In the genomic region with DNA sequence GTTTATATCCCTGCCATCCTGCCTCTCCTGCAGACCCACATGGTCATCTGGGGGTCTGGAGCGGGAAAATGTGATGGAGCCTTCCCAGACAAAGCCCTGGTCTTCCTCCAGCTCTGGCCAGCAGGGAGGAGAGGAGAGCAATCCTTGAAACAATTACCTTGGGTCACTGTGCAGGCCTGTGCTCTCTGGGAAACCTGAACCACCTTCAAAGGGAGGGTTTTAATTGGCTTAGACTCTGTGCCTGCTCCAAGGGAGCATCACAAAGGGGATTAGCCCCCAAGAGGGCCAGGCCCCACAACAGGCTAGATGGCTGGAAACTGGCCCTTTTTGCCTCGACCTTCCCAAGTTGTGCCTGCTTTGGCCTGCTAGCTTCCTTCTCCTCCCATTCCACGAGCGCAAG, we compare ENCODE assay signal across 34 cellular contexts.
DNase-seq lines count a peak whose midpoint lies in the region; ATAC-seq and TF ChIP-seq lines count a peak whose summit lies in the region.
"Had no signal": no experiment of that assay in that cellular context is flagged by ENCODE, and none has a peak within 500 bp of the region (broad histone marks: within the 10 kb centered on the region; RNA-seq: fewer than 3 reads in every experiment).

No MANE protein-coding gene starts in this region.

- H3K27ac Mint-ChIP-seq in WTC11 (no peak overlapping the region), MCF 10A (ENCODE audit: low read depth, unreplicated experiment) (no peak overlapping the region)
- H3K27ac Mint-ChIP-seq: activated CD4-positive, alpha-beta memory T cell treated with anti-CD3 and anti-CD28 coated beads, Interleukin-2, amount 10 ng/mL, durations not matched to agents 7 days and 5 days; activated naive CD4-positive, alpha-beta T cell treated with anti-CD3 and anti-CD28 coated beads, Interleukin-2, amount 10 ng/mL, durations not matched to agents 7 days and 5 days; CD4-positive, alpha-beta T cell; IgD-negative memory B cell; naive thymus-derived CD4-positive, alpha-beta T cell had no signal

- no peak overlapping the region for H3K23ac ChIP-seq in mesenchymal stem cell (ENCODE audit: low read length in 2 of 2)

- H2AFZ ChIP-seq in mesenchymal stem cell (ENCODE audit: low read depth, low read length) = no peak overlapping the region
- H2AFZ ChIP-seq in smooth muscle cell (ENCODE audit: low read depth) = no peak overlapping the region
- H2AFZ ChIP-seq: hepatocyte had no signal

- H2AK5ac ChIP-seq in mesenchymal stem cell (ENCODE audit: low read length, severe bottlenecking) = peak overlapping the region; percentile 93

- no peak overlapping the region for H2BK120ac ChIP-seq in mesenchymal stem cell (ENCODE audit: low read depth, low read length)

- peak overlapping the region; percentile 56 for H2BK15ac ChIP-seq in mesenchymal stem cell (ENCODE audit: low read depth, poor library complexity, severe bottlenecking)

- H3K4me3 Mint-ChIP-seq in WTC11 (no peak overlapping the region), MCF 10A (ENCODE audit: unreplicated experiment) (no peak overlapping the region)
- H3K4me3 Mint-ChIP-seq: activated CD4-positive, alpha-beta memory T cell treated with anti-CD3 and anti-CD28 coated beads, Interleukin-2, amount 10 ng/mL, durations not matched to agents 7 days and 5 days; activated naive CD4-positive, alpha-beta T cell treated with anti-CD3 and anti-CD28 coated beads, Interleukin-2, amount 10 ng/mL, durations not matched to agents 7 days and 5 days; CD4-positive, alpha-beta T cell; IgD-negative memory B cell; naive thymus-derived CD4-positive, alpha-beta T cell had no signal

- no peak overlapping the region for H3K4me3 ChIP-seq in cardiac muscle cell
- no peak overlapping the region for H3K4me3 ChIP-seq in right atrium auricular region
- H3K4me3 ChIP-seq in mesenchymal stem cell (ENCODE audit: insufficient read depth in 1 of 2, low read depth in 1 of 2, low read length in 2 of 2) = no peak overlapping the region
- no peak overlapping the region for H3K4me3 ChIP-seq in smooth muscle cell
- H3K4me3 ChIP-seq: esophagus muscularis mucosa, hepatocyte, left ventricle myocardium inferior, Peyer's patch, stomach, tibial artery had no signal

- H3K27me3 Mint-ChIP-seq in WTC11 (ENCODE audit: low read depth) (no peaks in the 10 kb centered on the region), MCF 10A (ENCODE audit: insufficient read depth, unreplicated experiment) (no peaks in the 10 kb centered on the region)
- H3K27me3 Mint-ChIP-seq: activated CD4-positive, alpha-beta memory T cell treated with anti-CD3 and anti-CD28 coated beads, Interleukin-2, amount 10 ng/mL, durations not matched to agents 7 days and 5 days; CD4-positive, alpha-beta T cell had no signal

- H3K27me3 ChIP-seq in cardiac muscle cell = no peaks in the 10 kb centered on the region
- no peaks in the 10 kb centered on the region for H3K27me3 ChIP-seq in right atrium auricular region
- no peaks in the 10 kb centered on the region for H3K27me3 ChIP-seq in mesenchymal stem cell (ENCODE audit: control insufficient read depth in 1 of 2, insufficient read depth in 1 of 2, low read length in 2 of 2)
- no peaks in the 10 kb centered on the region for H3K27me3 ChIP-seq in smooth muscle cell (ENCODE audit: low read depth)
- H3K27me3 ChIP-seq: brain microvascular endothelial cell, esophagus muscularis mucosa, hepatocyte, Peyer's patch, stomach, tibial artery had no signal

- H3K4me2 ChIP-seq in mesenchymal stem cell (ENCODE audit: low read length, poor library complexity, severe bottlenecking) (no peak overlapping the region), smooth muscle cell (no peak overlapping the region)

- no peak for DNase-seq in cardiac muscle cell (ENCODE audit: low read depth in 1 of 2, low spot score in 1 of 2)
- no peak for DNase-seq in right atrium auricular region (ENCODE audit: low spot score)
- no peak for DNase-seq in WTC11 (ENCODE audit: low spot score)
- DNase-seq in mesenchymal stem cell = no peak
- no peak for DNase-seq in smooth muscle cell (lab: John Stamatoyannopoulos, UW; ENCODE audit: unreplicated experiment)
- DNase-seq in MCF 10A (ENCODE audit: unreplicated experiment) = no peak
- DNase-seq in NCI-H748 (lab: John Stamatoyannopoulos, UW; ENCODE audit: unreplicated experiment) = no peak
- DNase-seq: activated CD4-positive, alpha-beta memory T cell treated with anti-CD3 and anti-CD28 coated beads, Interleukin-2, amount 10 ng/mL, durations not matched to agents 7 days and 5 days; activated CD4-positive, CD25-positive, alpha-beta regulatory T cell treated with anti-CD3 and anti-CD28 coated beads, Interleukin-2, amount 50 U/mL, for 72 hours; activated CD8-positive, alpha-beta memory T cell treated with anti-CD3 and anti-CD28 coated beads, Interleukin-2, amount 50 U/mL, for 48 hours; activated naive CD4-positive, alpha-beta T cell treated with anti-CD3 and anti-CD28 coated beads, Interleukin-2, amount 10 ng/mL, durations not matched to agents 7 days and 5 days; brain microvascular endothelial cell; CD4-positive, alpha-beta T cell; DMS 273 treated with DMSO at 0.1 percent for 48 hours; effector CD8-positive, alpha-beta T cell; left ventricle myocardium inferior; midbrain; naive thymus-derived CD4-positive, alpha-beta T cell; NCI-H1092; NCI-H1694 treated with DMSO at 0.1 percent for 48 hours; NCI-H510A; Peyer's patch; SIG-M5; small intestine; stimulated activated CD4-positive, alpha-beta T cell treated with anti-CD3 and anti-CD28 coated beads, Interleukin-1b, Interleukin-23, amount 100 ng/mL, for 48 hours; stimulated activated CD8-positive, alpha-beta memory T cell treated with anti-CD3 and anti-CD28 coated beads, Interleukin-4, amount 100 ng/mL, for 48 hours; stomach; tibial artery had no signal

- H3K36me3 ChIP-seq in cardiac muscle cell (no peaks in the 10 kb centered on the region), right atrium auricular region (no peaks in the 10 kb centered on the region), mesenchymal stem cell (ENCODE audit: control insufficient read depth in 1 of 2, insufficient read depth in 2 of 2, low read depth in 1 of 2, low read length in 2 of 2) (no peaks in the 10 kb centered on the region), smooth muscle cell (ENCODE audit: low read depth) (no peaks in the 10 kb centered on the region)
- H3K36me3 ChIP-seq: brain microvascular endothelial cell, esophagus muscularis mucosa, left ventricle myocardium inferior, Peyer's patch, stomach, tibial artery had no signal

- H3F3A ChIP-seq in smooth muscle cell (ENCODE audit: low read depth) = peaks cover 9% of the 10 kb centered on the region

- H3K27ac ChIP-seq in cardiac muscle cell = peak overlapping the region; percentile 95
- H3K27ac ChIP-seq in right atrium auricular region = no peak overlapping the region
- H3K27ac ChIP-seq in mesenchymal stem cell (ENCODE audit: low read length, poor library complexity, severe bottlenecking) = peak overlapping the region; percentile 88
- peak overlapping the region; percentile 71 for H3K27ac ChIP-seq in smooth muscle cell (ENCODE audit: low read depth)
- H3K27ac ChIP-seq: brain microvascular endothelial cell, esophagus muscularis mucosa, HL-60, left ventricle myocardium inferior, Peyer's patch, stomach, tibial artery had no signal

- peak overlapping the region in 1 of 2 experiments; percentile 28 for H3K18ac ChIP-seq in mesenchymal stem cell (ENCODE audit: low read depth in 1 of 2, low read length in 2 of 2)

- peak overlapping the region; percentile 85 for H2BK5ac ChIP-seq in mesenchymal stem cell (ENCODE audit: low read depth, low read length, poor library complexity, severe bottlenecking)

- peaks cover 34% of the 10 kb centered on the region for H3K4me1 Mint-ChIP-seq in WTC11
- peaks cover 26% of the 10 kb centered on the region for H3K4me1 Mint-ChIP-seq in MCF 10A (ENCODE audit: insufficient read depth, unreplicated experiment)
- H3K4me1 Mint-ChIP-seq: activated CD4-positive, alpha-beta memory T cell treated with anti-CD3 and anti-CD28 coated beads, Interleukin-2, amount 10 ng/mL, durations not matched to agents 7 days and 5 days; activated naive CD4-positive, alpha-beta T cell treated with anti-CD3 and anti-CD28 coated beads, Interleukin-2, amount 10 ng/mL, durations not matched to agents 7 days and 5 days; IgD-negative memory B cell; naive thymus-derived CD4-positive, alpha-beta T cell had no signal

- peaks cover 8% of the 10 kb centered on the region; the same call in 1 of the 2 replicates for H3K9me3 Mint-ChIP-seq in WTC11
- H3K9me3 Mint-ChIP-seq in MCF 10A (ENCODE audit: unreplicated experiment) = no peaks in the 10 kb centered on the region
- H3K9me3 Mint-ChIP-seq: activated CD4-positive, alpha-beta memory T cell treated with anti-CD3 and anti-CD28 coated beads, Interleukin-2, amount 10 ng/mL, durations not matched to agents 7 days and 5 days; activated naive CD4-positive, alpha-beta T cell treated with anti-CD3 and anti-CD28 coated beads, Interleukin-2, amount 10 ng/mL, durations not matched to agents 7 days and 5 days; CD4-positive, alpha-beta T cell; IgD-negative memory B cell; naive thymus-derived CD4-positive, alpha-beta T cell had no signal

- CTCF ChIA-PET in WTC11 (lab: Charles Lee) (interaction anchor here (0.9 to 6.4 kb wide), 5 partner anchors 11 to 257 kb away, joined by 3 to 65 read pairs (median 5); no protein-coding TSS in a partner anchor), MCF 10A (lab: Yijun Ruan, JAX) (interaction anchor here (0.6 to 3.3 kb wide), 7 partner anchors 9 to 444 kb away, joined by 3 to 14 read pairs (median 4); no protein-coding TSS in a partner anchor)

- H3K9ac ChIP-seq in mesenchymal stem cell (ENCODE audit: low read length) (no peak overlapping the region), smooth muscle cell (ENCODE audit: low read depth) (no peak overlapping the region)

- H3K79me2 ChIP-seq in smooth muscle cell (ENCODE audit: low read depth) = no peaks in the 10 kb centered on the region
- H3K79me2 ChIP-seq: hepatocyte had no signal

- no peak overlapping the region for H4K91ac ChIP-seq in mesenchymal stem cell (ENCODE audit: low read length)

- H4K8ac ChIP-seq in mesenchymal stem cell (ENCODE audit: low read length) = no peak overlapping the region

- H2BK12ac ChIP-seq in mesenchymal stem cell (ENCODE audit: low read length in 2 of 2) = peak overlapping the region in 1 of 2 experiments; percentile 19

- POLR2A ChIA-PET in WTC11 (lab: Charles Lee) = no interaction called here
- POLR2A ChIA-PET in MCF 10A (lab: Yijun Ruan, JAX) = no interaction called here

- no peaks in the 10 kb centered on the region for H4K20me1 ChIP-seq in smooth muscle cell (ENCODE audit: low read depth)

- 93% methylated on average over 3 of the region's 4 CpGs for WGBS in mesenchymal stem cell
- WGBS in smooth muscle cell (ENCODE audit: low lambda C conversion rate) = 84% methylated on average over 4 of the region's 4 CpGs

- no peak overlapping the region for H3K4ac ChIP-seq in mesenchymal stem cell (ENCODE audit: low read depth in 1 of 2, low read length in 2 of 2)

- intact Hi-C loops in MCF 10A (cut with micrococcal nuclease) = no loop called here

- ATAC-seq in WTC11 = peak; percentile 65
- ATAC-seq in GM18870 (IDR thresholded peaks at IDR 0.05; ENCODE audit: unreplicated experiment) = no peak
- ATAC-seq: HCT116; naive thymus-derived CD4-positive, alpha-beta T cell had no signal

- H3K36me3 Mint-ChIP-seq in WTC11 (no peaks in the 10 kb centered on the region), MCF 10A (ENCODE audit: insufficient read depth, unreplicated experiment) (no peaks in the 10 kb centered on the region)
- H3K36me3 Mint-ChIP-seq: activated naive CD4-positive, alpha-beta T cell treated with anti-CD3 and anti-CD28 coated beads, Interleukin-2, amount 10 ng/mL, durations not matched to agents 7 days and 5 days; naive thymus-derived CD4-positive, alpha-beta T cell had no signal

- no peak overlapping the region for H3K14ac ChIP-seq in mesenchymal stem cell (ENCODE audit: low read length in 2 of 2)

- H3K9me3 ChIP-seq in cardiac muscle cell (ENCODE audit: low read depth) = no peaks in the 10 kb centered on the region
- peaks cover 0 to 8% of the 10 kb centered on the region in 2 donors for H3K9me3 ChIP-seq in right atrium auricular region
- peaks cover 8% of the 10 kb centered on the region for H3K9me3 ChIP-seq in mesenchymal stem cell (ENCODE audit: control insufficient read depth, low read length)
- no peaks in the 10 kb centered on the region for H3K9me3 ChIP-seq in smooth muscle cell (replicated peaks; ENCODE audit: low read depth)
- H3K9me3 ChIP-seq: Peyer's patch had no signal

- H3K4me1 ChIP-seq in cardiac muscle cell (ENCODE audit: low read depth) = peaks cover 28% of the 10 kb centered on the region
- H3K4me1 ChIP-seq in right atrium auricular region = no peaks in the 10 kb centered on the region
- H3K4me1 ChIP-seq in mesenchymal stem cell (ENCODE audit: control insufficient read depth, insufficient read depth, low read depth, low read length) = peaks cover 32% of the 10 kb centered on the region
- peaks cover 22% of the 10 kb centered on the region for H3K4me1 ChIP-seq in smooth muscle cell (ENCODE audit: low read depth)
- H3K4me1 ChIP-seq: left ventricle myocardium inferior had no signal

- BruUV-seq in MCF 10A (replicated peaks; lab: Mats Ljungman, UMichigan) = no TSS peak

- TF ChIP-seq CTCF in cardiac muscle cell (IDR thresholded peaks at IDR 0.05; ENCODE audit: low read depth, low read length) (no peak), right atrium auricular region (IDR thresholded peaks at IDR 0.05) (no peak), WTC11 (IDR thresholded peaks at IDR 0.05) (no peak), smooth muscle cell (IDR thresholded peaks at IDR 0.05; ENCODE audit: borderline replicate concordance, insufficient read depth, poor library complexity, severe bottlenecking) (no peak), MCF 10A (IDR thresholded peaks at IDR 0.05; ENCODE audit: unreplicated experiment) (no peak)

- no peaks in the 10 kb centered on the region for H3K79me1 ChIP-seq in mesenchymal stem cell (replicated peaks; ENCODE audit: low read length, poor library complexity, severe bottlenecking)

Comparison
In these comparisons a context has a peak if more than half of its experiments do, and no peak if none do; other contexts are left out.
1. H3K27ac ChIP-seq: peak in cardiac muscle cell (single experiment), mesenchymal stem cell (single experiment) and smooth muscle cell (single experiment); none in right atrium auricular region (0 of 2).